Comparison of ENCODE assay signal across 18 cellular contexts in the genomic region with DNA sequence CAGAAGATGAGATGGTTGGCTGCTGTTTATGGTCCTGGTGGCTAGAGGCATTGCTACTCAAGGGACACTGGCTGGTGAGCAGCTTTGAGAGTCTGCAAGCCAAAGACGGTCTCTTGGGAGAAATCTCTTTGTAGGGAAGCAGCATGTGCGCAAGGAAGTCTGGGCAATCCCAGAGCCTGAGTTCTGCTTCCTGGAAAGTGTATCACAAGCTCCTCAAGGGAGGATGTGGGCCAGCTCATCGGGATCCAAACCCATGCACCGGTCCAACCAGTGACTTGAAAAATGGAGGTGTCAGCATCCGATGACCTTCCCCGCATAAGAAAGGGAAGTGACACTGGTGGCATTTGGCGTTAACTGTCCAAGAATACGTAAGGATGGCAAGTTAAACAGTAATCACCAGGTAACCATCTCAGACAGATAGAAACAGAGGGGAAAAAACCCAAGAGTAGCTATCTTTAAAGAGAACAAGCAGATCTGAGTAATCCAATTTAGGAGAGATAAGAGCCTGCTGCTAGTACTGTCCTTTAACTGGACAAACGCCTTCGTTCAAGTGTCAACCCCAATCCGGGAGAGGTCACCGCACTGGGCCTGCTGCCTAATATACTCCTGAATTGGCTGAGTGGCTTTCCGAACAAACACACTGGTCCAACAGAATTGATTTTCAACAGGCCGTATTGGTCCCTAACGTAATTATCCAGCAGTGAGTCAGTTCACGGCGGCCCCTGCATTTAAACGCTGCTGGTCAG.
"Had no signal": no experiment of that assay in that cellular context is flagged by ENCODE, and none has a peak within 500 bp of the region (broad histone marks: within the 10 kb centered on the region; RNA-seq: fewer than 3 reads in every experiment).

No MANE protein-coding gene starts in this region.

- H3K4me1 ChIP-seq: spleen, testis had no signal

- H3K27me3 ChIP-seq: spleen, testis had no signal

- H3K36me3 ChIP-seq: spleen had no signal

- H3K9me3 ChIP-seq: spleen, testis had no signal

- H3K4me3 ChIP-seq: spleen, testis had no signal

- ATAC-seq: activated CD8-positive, alpha-beta T cell treated with anti-CD3 and anti-CD28 coated beads for 36 hours; activated T-cell treated with anti-CD3 and anti-CD28 coated beads, Interleukin-2, amount 50 U/mL, for 4 hours; activated T-helper 17 cell treated with anti-CD3 and anti-CD28 coated beads, Interleukin-2, amount 50 U/mL, for 72 hours; esophagus mucosa; naive thymus-derived CD8-positive, alpha-beta T cell; T-cell had no signal

- H3K27ac ChIP-seq: spleen, testis had no signal

- DNase-seq: activated B cell treated with CpG ODN at 0.5 μM for 24 hours; activated CD4-positive, alpha-beta T cell treated with anti-CD3 and anti-CD28 coated beads, Interleukin-2, amount 50 U/mL, for 1 hour; activated CD8-positive, alpha-beta T cell treated with anti-CD3 and anti-CD28 coated beads for 36 hours; activated gamma-delta T cell treated with Interleukin-2 at 50 U/mL for 16 hours; activated naive CD4-positive, alpha-beta T cell treated with anti-CD3 and anti-CD28 coated beads, Interleukin-2, amount 50 U/mL, for 16 hours; activated T-cell treated with anti-CD3 and anti-CD28 coated beads, Interleukin-2, amount 50 U/mL, for 4 hours; amygdala; central memory CD4-positive, alpha-beta T cell; endodermal cell; foreskin fibroblast; naive thymus-derived CD8-positive, alpha-beta T cell; spleen; stimulated activated naive CD4-positive, alpha-beta T cell treated with Interleukin-2 at 50 U/mL for 16 hours; T-cell; testis; trophoblast cell had no signal
